In the genomic region with DNA sequence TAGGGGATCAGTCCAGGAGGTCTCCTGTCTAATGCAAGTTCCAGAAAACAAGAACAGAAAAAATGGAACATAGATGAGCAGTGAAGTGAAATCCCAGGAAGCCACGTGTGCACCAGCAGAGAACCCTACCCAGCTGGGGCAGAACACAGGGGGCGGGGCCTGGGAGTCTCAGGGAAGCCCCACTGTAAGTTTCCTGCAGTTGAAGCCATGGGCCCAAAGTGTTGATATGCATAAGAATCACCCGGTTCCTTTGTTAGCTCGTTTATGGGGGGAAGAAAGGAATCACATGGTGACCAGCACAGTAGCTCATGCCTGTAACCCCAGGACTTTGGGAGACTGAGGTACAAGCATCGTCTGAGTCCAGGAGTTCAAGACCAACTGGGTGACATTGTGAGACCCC, we compare ENCODE assay signal across 22 cellular contexts.
"Had no signal": no experiment of that assay in that cellular context is flagged by ENCODE, and none has a peak within 500 bp of the region (broad histone marks: within the 10 kb centered on the region; RNA-seq: fewer than 3 reads in every experiment).

No MANE protein-coding gene starts in this region.

- H3K36me3 ChIP-seq: ascending aorta, colonic mucosa, left ventricle myocardium inferior, prostate gland, right atrium auricular region, tibial artery had no signal

- H3K27ac ChIP-seq: ascending aorta, colonic mucosa, epithelial cell of prostate, left ventricle myocardium inferior, prostate gland, right atrium auricular region, tibial artery had no signal

- H3K27ac Mint-ChIP-seq: activated CD4-positive, alpha-beta T cell treated with anti-CD3 and anti-CD28 coated beads, Interleukin-2, amount 10 ng/mL, durations not matched to agents 24 days and 14 days; activated CD8-positive, alpha-beta T cell treated with anti-CD3 and anti-CD28 coated beads for 36 hours; activated naive CD4-positive, alpha-beta T cell treated with anti-CD3 and anti-CD28 coated beads, Interleukin-2, amount 50 U/mL, for 24 hours; endodermal cell; memory B cell; naive B cell had no signal

- H3K4me1 Mint-ChIP-seq: activated CD4-positive, alpha-beta T cell treated with anti-CD3 and anti-CD28 coated beads, Interleukin-2, amount 10 ng/mL, durations not matched to agents 24 days and 14 days; activated naive CD4-positive, alpha-beta T cell treated with anti-CD3 and anti-CD28 coated beads, Interleukin-2, amount 50 U/mL, for 24 hours; endodermal cell; memory B cell; naive B cell had no signal

- H3K4me1 ChIP-seq: ascending aorta, colonic mucosa, left ventricle myocardium inferior, prostate gland, right atrium auricular region, tibial artery had no signal

- H3K4me3 ChIP-seq: ascending aorta, colonic mucosa, left ventricle myocardium inferior, prostate gland, right atrium auricular region, tibial artery had no signal

- ATAC-seq: activated CD8-positive, alpha-beta T cell treated with anti-CD3 and anti-CD28 coated beads for 36 hours; activated T-cell treated with anti-CD3 and anti-CD28 coated beads, Interleukin-2, amount 50 U/mL, for 4 hours; stimulated activated naive CD8-positive, alpha-beta T cell treated with anti-CD3 and anti-CD28 coated beads, Interleukin-15, Interleukin-2, amounts not matched to agents 100 U/mL and 50 U/mL, for 24 hours had no signal

- DNase-seq: activated CD4-positive, alpha-beta T cell treated with anti-CD3 and anti-CD28 coated beads, Interleukin-2, amount 10 ng/mL, durations not matched to agents 24 days and 14 days; activated CD8-positive, alpha-beta T cell treated with anti-CD3 and anti-CD28 coated beads for 36 hours; activated T-cell treated with anti-CD3 and anti-CD28 coated beads, Interleukin-2, amount 50 U/mL, for 4 hours; colonic mucosa; endodermal cell; foreskin fibroblast; glutamatergic neuron; hippocampal formation; left ventricle myocardium inferior; naive B cell; stimulated activated naive CD8-positive, alpha-beta T cell treated with anti-CD3 and anti-CD28 coated beads, Interleukin-15, Interleukin-2, amounts not matched to agents 100 U/mL and 50 U/mL, for 24 hours; substantia nigra; T-helper 9 cell had no signal

- H3K9me3 ChIP-seq: ascending aorta, colonic mucosa, prostate gland had no signal

- H3K27me3 ChIP-seq: ascending aorta, colonic mucosa, right atrium auricular region, tibial artery had no signal

- H3K9me3 Mint-ChIP-seq: activated CD4-positive, alpha-beta T cell treated with anti-CD3 and anti-CD28 coated beads, Interleukin-2, amount 10 ng/mL, durations not matched to agents 24 days and 14 days; central memory CD8-positive, alpha-beta T cell had no signal

- H3K36me3 Mint-ChIP-seq: activated naive CD4-positive, alpha-beta T cell treated with anti-CD3 and anti-CD28 coated beads, Interleukin-2, amount 50 U/mL, for 24 hours; memory B cell; naive B cell had no signal

- H3K4me3 Mint-ChIP-seq: activated CD4-positive, alpha-beta T cell treated with anti-CD3 and anti-CD28 coated beads, Interleukin-2, amount 10 ng/mL, durations not matched to agents 24 days and 14 days; activated CD8-positive, alpha-beta T cell treated with anti-CD3 and anti-CD28 coated beads for 36 hours; activated naive CD4-positive, alpha-beta T cell treated with anti-CD3 and anti-CD28 coated beads, Interleukin-2, amount 50 U/mL, for 24 hours; activated T-cell treated with anti-CD3 and anti-CD28 coated beads, Interleukin-2, amount 50 U/mL, for 4 hours; central memory CD8-positive, alpha-beta T cell; endodermal cell; memory B cell; naive B cell; neural crest cell had no signal
